ENCODE assay signal across 8 cellular contexts in genomic region chr3:124559650-124560405, GRCh38.
DNase-seq lines count a peak whose midpoint lies in the region; ATAC-seq and TF ChIP-seq lines count a peak whose summit lies in the region.

No MANE protein-coding gene starts in this region.

- peak overlapping the region; percentile 21; the same call in 1 of the 2 replicates for H3K4me2 ChIP-seq in HCT116 (ENCODE audit: low read length)

- RAD21 ChIA-PET in HCT116 (lab: Charles Lee; ENCODE audit: low non-redundant PET in 1 of 2, low total read pairs in 2 of 2, uncharacterized antibody in 2 of 2, unreplicated experiment in 2 of 2) = no interaction called here

- peak overlapping the region; percentile 28 for H2AFZ ChIP-seq in HCT116 (ENCODE audit: low read depth, low read length, poor library complexity, severe bottlenecking)

- no peak overlapping the region for H3K9ac ChIP-seq in HCT116 (ENCODE audit: low read length)

- DNase-seq in CD1c-positive myeloid dendritic cell (ENCODE audit: extremely low spot score) (peak; percentile 68), HCT116 (ENCODE audit: low read depth, low spot score) (peak; percentile 72), NCI-H2227 treated with DMSO at 0.1 percent for 48 hours (lab: John Stamatoyannopoulos, UW) (peak; percentile 47), chondrocyte (ENCODE audit: low spot score) (no peak), left lung (peak in 1 of 2 donors; percentile 54)
- DNase-seq in activated CD4-positive, alpha-beta T cell treated with anti-CD3 and anti-CD28 coated beads for 1 hour = peak; percentile 24
- DNase-seq in stimulated activated CD4-positive, alpha-beta T cell treated with anti-CD3 and anti-CD28 coated beads, Interleukin-2, amount 100 ng/mL, for 48 hours = peak; percentile 54 to 60

- TF ChIP-seq CTCF in HCT116 (IDR thresholded peaks at IDR 0.05 in 2 of 3, conservative IDR thresholded peaks at IDR 0.05 in 1 of 3; ENCODE audit: borderline replicate concordance in 1 of 3, insufficient read depth in 1 of 3, low read depth in 2 of 3, low read length in 2 of 3) = peak; percentile 69 to 94 (median 91)
- TF ChIP-seq CTCF in chondrocyte (IDR thresholded peaks at IDR 0.05) = peak; percentile 95
- peak; percentile 84 to 92 for TF ChIP-seq CTCF in left lung (IDR thresholded peaks at IDR 0.05)

- TF ChIP-seq RAD21 in HCT116 (IDR thresholded peaks at IDR 0.05; ENCODE audit: low read depth) = peak; percentile 83

- H3K27me3 ChIP-seq in HCT116 (ENCODE audit: insufficient read depth, low read length) = peaks cover 43% of the 10 kb centered on the region; the same call in 1 of the 2 replicates
- no peaks in the 10 kb centered on the region for H3K27me3 ChIP-seq in left lung

- no peaks in the 10 kb centered on the region for H3K9me2 ChIP-seq in HCT116 (ENCODE audit: insufficient read depth)

- H3K36me3 ChIP-seq in HCT116 (ENCODE audit: control insufficient read depth in 1 of 2, insufficient read depth in 2 of 2, low read length in 2 of 2) = no peaks in the 10 kb centered on the region
- H3K36me3 ChIP-seq in left lung = no peaks in the 10 kb centered on the region

- intact Hi-C loops in HCT116 (cut with micrococcal nuclease) = loop anchor here (2.0 to 10.0 kb wide), 4 partner anchors 205 to 1025 kb away; no protein-coding TSS in a partner anchor
- intact Hi-C loops in left lung (cut with DNase I) = loop anchor here (5.0 to 10.0 kb wide), 4 partner anchors 65 to 335 kb away; no protein-coding TSS in a partner anchor

- no peaks in the 10 kb centered on the region for H3K79me2 ChIP-seq in HCT116 (ENCODE audit: insufficient read depth, low read length)

- BruUV-seq in HCT116 (replicated peaks; lab: Mats Ljungman, UMichigan) = no TSS peak

- no peaks in the 10 kb centered on the region for H3K27me3 Mint-ChIP-seq in chondrocyte (ENCODE audit: low read depth)

- peak overlapping the region; percentile 92 for H3K27ac Mint-ChIP-seq in chondrocyte (ENCODE audit: unreplicated experiment)

- no peaks in the 10 kb centered on the region for H3K9me3 Mint-ChIP-seq in chondrocyte (ENCODE audit: low read depth)

- TF ChIP-seq POLR2A in HCT116 (IDR thresholded peaks at IDR 0.05; ENCODE audit: borderline replicate concordance, extremely low read depth, insufficient read depth, insufficient read length) = no peak

- H3K36me3 Mint-ChIP-seq in chondrocyte (ENCODE audit: low read depth) = no peaks in the 10 kb centered on the region

- peaks cover 10 to 17% of the 10 kb centered on the region in 2 experiments; a peak in 3 of 4 replicates for H3K4me1 ChIP-seq in HCT116 (ENCODE audit: control insufficient read depth in 1 of 2, insufficient read depth in 2 of 2, low read length in 2 of 2)
- peaks cover 0 to 5% of the 10 kb centered on the region in 2 donors for H3K4me1 ChIP-seq in left lung

- peak; percentile 90 for ATAC-seq in HCT116
- peak; percentile 90 for ATAC-seq in left lung
- ATAC-seq in GM19351 (IDR thresholded peaks at IDR 0.05; ENCODE audit: unreplicated experiment) = no peak

- peaks cover 39% of the 10 kb centered on the region for H3K4me1 Mint-ChIP-seq in chondrocyte (ENCODE audit: low read depth)

- H3K4me3 ChIP-seq in HCT116 (replicated peaks in 1 of 2; ENCODE audit: low read depth in 1 of 2, low read length in 2 of 2) = no peak overlapping the region
- H3K4me3 ChIP-seq in left lung = no peak overlapping the region

- H3K4me3 Mint-ChIP-seq in chondrocyte (ENCODE audit: unreplicated experiment) = no peak overlapping the region

- POLR2A ChIA-PET in HCT116 (lab: Charles Lee) = no interaction called here

- H3K9me3 ChIP-seq in HCT116 (ENCODE audit: control insufficient read depth in 1 of 2, insufficient read depth in 1 of 2, low read depth in 1 of 2, low read length in 2 of 2) (no peaks in the 10 kb centered on the region), left lung (no peaks in the 10 kb centered on the region)

- CTCF ChIA-PET in HCT116 (lab: Charles Lee) = interaction anchor here (1.3 to 3.1 kb wide), 11 partner anchors 9 to 341 kb away, joined by 3 to 11 read pairs (median 6); no protein-coding TSS in a partner anchor

- H4K20me1 ChIP-seq in HCT116 (ENCODE audit: insufficient read depth) = no peaks in the 10 kb centered on the region

- H3K27ac ChIP-seq in HCT116 (ENCODE audit: low read depth, low read length) (no peak overlapping the region), left lung (peak overlapping the region in 1 of 2 donors; percentile 30)

TF ChIP-seq in HCT116, 20 proteins besides CTCF, POLR2A, EP300 and RAD21:
- TF ChIP-seq REST (IDR thresholded peaks at IDR 0.05; ENCODE audit: low read depth) (no peak), POLR2AphosphoS5 (IDR thresholded peaks at IDR 0.05; ENCODE audit: low read depth, low read length) (no peak), CBX3 (IDR thresholded peaks at IDR 0.05; ENCODE audit: low read depth) (no peak), YY1 (IDR thresholded peaks at IDR 0.05; ENCODE audit: extremely low read depth, insufficient replicate concordance, low read depth, low read length) (no peak), MAX (IDR thresholded peaks at IDR 0.05) (no peak), EGR1 (IDR thresholded peaks at IDR 0.05; ENCODE audit: low read depth) (no peak), SRF (IDR thresholded peaks at IDR 0.05; ENCODE audit: low read depth) (no peak), SIN3A (IDR thresholded peaks at IDR 0.05; ENCODE audit: low read depth) (no peak), JUND (IDR thresholded peaks at IDR 0.05) (no peak; the same call in 1 of the 2 replicates), FOSL1 (IDR thresholded peaks at IDR 0.05; ENCODE audit: low read depth) (no peak), SP1 (IDR thresholded peaks at IDR 0.05; ENCODE audit: low read depth) (no peak), EZH2 (IDR thresholded peaks at IDR 0.05) (no peak), ATF3 (IDR thresholded peaks at IDR 0.05) (no peak), ZFX (IDR thresholded peaks at IDR 0.05) (no peak), CEBPB (IDR thresholded peaks at IDR 0.05; ENCODE audit: low read depth) (no peak), EZH2phosphoT487 (IDR thresholded peaks at IDR 0.05; ENCODE audit: borderline replicate concordance) (no peak), ZNF274 (IDR thresholded peaks at IDR 0.05; ENCODE audit: low read depth, low read length) (no peak), TCF7L2 (IDR thresholded peaks at IDR 0.05; ENCODE audit: borderline replicate concordance, extremely low read depth, insufficient read depth, insufficient read length) (no peak)
TF ChIP-seq in HCT116: peak in this region for 0.
